13 cellular contexts compared by ENCODE assay signal in genomic region chr5:154199263-154199662, GRCh38. TPM values are rescaled to one million over a fixed set of nuclear protein-coding genes. Genes with fewer than 3 reads are reported as not detected.
DNase-seq lines count a peak whose midpoint lies in the region; ATAC-seq and TF ChIP-seq lines count a peak whose summit lies in the region.
"Had no signal": no experiment of that assay in that cellular context is flagged by ENCODE, and none has a peak within 500 bp of the region (broad histone marks: within the 10 kb centered on the region; RNA-seq: fewer than 3 reads in every experiment).

No MANE protein-coding gene starts in this region.

- no peak for ATAC-seq in naive thymus-derived CD4-positive, alpha-beta T cell
- ATAC-seq in GM19455 (IDR thresholded peaks at IDR 0.05; ENCODE audit: unreplicated experiment), result no peak
- ATAC-seq in GM21526 (IDR thresholded peaks at IDR 0.05; ENCODE audit: low FRiP score, unreplicated experiment), result no peak
- ATAC-seq: left lobe of liver had no signal

- DNase-seq in CD4-positive, alpha-beta memory T cell, result no peak
- no peak for DNase-seq in naive thymus-derived CD4-positive, alpha-beta T cell
- DNase-seq in uterus, result no peak
- DNase-seq: aorta, NCI-H187, SW 1271 had no signal

- peaks cover 69% of the 10 kb centered on the region for H3K4me1 ChIP-seq in CD4-positive, alpha-beta memory T cell (ENCODE audit: insufficient read depth, low read length)
- H3K4me1 ChIP-seq in HEK293 (ENCODE audit: control insufficient read depth, insufficient read depth, low read length) (peaks cover 3% of the 10 kb centered on the region; the same call in 1 of the 2 replicates), uterus (no peaks in the 10 kb centered on the region)
- H3K4me1 ChIP-seq in naive thymus-derived CD4-positive, alpha-beta T cell (ENCODE audit: control insufficient read depth in 2 of 2, insufficient read depth in 2 of 2, low read length in 2 of 2), result peaks cover 32 to 43% of the 10 kb centered on the region in 2 donors

- no peaks in the 10 kb centered on the region for H3K36me3 ChIP-seq in CD4-positive, alpha-beta memory T cell (ENCODE audit: insufficient read depth, low read length)
- H3K36me3 ChIP-seq in HEK293 (ENCODE audit: control insufficient read depth in 2 of 2, insufficient read depth in 1 of 2, low read length in 2 of 2) (peaks cover 0 to 13% of the 10 kb centered on the region in 2 experiments; a peak in 1 of 3 replicates), uterus (no peaks in the 10 kb centered on the region)
- H3K36me3 ChIP-seq in naive thymus-derived CD4-positive, alpha-beta T cell (ENCODE audit: control insufficient read depth in 2 of 3, insufficient read depth in 3 of 3, low read length in 3 of 3), result no peaks in the 10 kb centered on the region
- H3K36me3 ChIP-seq: ovary had no signal

- no peaks in the 10 kb centered on the region for H3K9me3 Mint-ChIP-seq in CD4-positive, alpha-beta memory T cell
- H3K9me3 Mint-ChIP-seq in activated naive CD8-positive, alpha-beta T cell (ENCODE audit: low read depth), result no peaks in the 10 kb centered on the region
- H3K9me3 Mint-ChIP-seq in naive thymus-derived CD4-positive, alpha-beta T cell, result no peaks in the 10 kb centered on the region
- H3K9me3 Mint-ChIP-seq: endodermal cell had no signal

- H3K27me3 ChIP-seq in CD4-positive, alpha-beta memory T cell (ENCODE audit: insufficient read depth, low read length), result no peaks in the 10 kb centered on the region
- no peaks in the 10 kb centered on the region for H3K27me3 ChIP-seq in naive thymus-derived CD4-positive, alpha-beta T cell (ENCODE audit: control insufficient read depth in 2 of 2, insufficient read depth in 2 of 2, low read length in 2 of 2)
- H3K27me3 ChIP-seq in uterus, result no peaks in the 10 kb centered on the region
- H3K27me3 ChIP-seq: ovary had no signal

- H3K4me3 Mint-ChIP-seq in CD4-positive, alpha-beta memory T cell, result peak overlapping the region in 3 of 8 donors; percentile 11 to 49 (median 33)
- peak overlapping the region; percentile 14 for H3K4me3 Mint-ChIP-seq in activated naive CD8-positive, alpha-beta T cell
- peak overlapping the region in 1 of 10 donors; percentile 84 for H3K4me3 Mint-ChIP-seq in naive thymus-derived CD4-positive, alpha-beta T cell
- H3K4me3 Mint-ChIP-seq: endodermal cell had no signal

- CTCF ChIA-PET in CD4-positive, alpha-beta memory T cell (lab: Charles Lee; ENCODE audit: partially characterized antibody), result interaction anchor here (0.8 to 6.7 kb wide), 3 partner anchors 9 to 270 kb away, joined by 3 to 46 read pairs (median 29); partner anchors contain the start of gene GALNT10
- CTCF ChIA-PET in HEK293 (lab: Yijun Ruan, JAX), result interaction anchor here (0.6 to 2.4 kb wide), 3 partner anchors 14 to 58 kb away, joined by 3 to 7 read pairs (median 3); no protein-coding TSS in a partner anchor
- CTCF ChIA-PET in naive thymus-derived CD4-positive, alpha-beta T cell (lab: Charles Lee), result interaction anchor here (0.6 to 1.0 kb wide), 2 partner anchors 10 to 102 kb away, joined by 3 to 5 read pairs; no protein-coding TSS in a partner anchor

- H3K9me3 ChIP-seq in CD4-positive, alpha-beta memory T cell (ENCODE audit: control insufficient read depth in 1 of 2, low read length in 2 of 2), result no peaks in the 10 kb centered on the region
- H3K9me3 ChIP-seq in HEK293 (ENCODE audit: control insufficient read depth, insufficient read depth, low read depth, low read length) (no peaks in the 10 kb centered on the region), uterus (no peaks in the 10 kb centered on the region)
- H3K9me3 ChIP-seq in naive thymus-derived CD4-positive, alpha-beta T cell (ENCODE audit: control insufficient read depth in 2 of 3, low read length in 3 of 3), result no peaks in the 10 kb centered on the region
- H3K9me3 ChIP-seq: ovary had no signal

- no peaks in the 10 kb centered on the region for H3K27me3 Mint-ChIP-seq in CD4-positive, alpha-beta memory T cell
- no peaks in the 10 kb centered on the region for H3K27me3 Mint-ChIP-seq in activated naive CD8-positive, alpha-beta T cell
- no peaks in the 10 kb centered on the region for H3K27me3 Mint-ChIP-seq in naive thymus-derived CD4-positive, alpha-beta T cell

- H3K36me3 Mint-ChIP-seq in CD4-positive, alpha-beta memory T cell, result peaks cover 14 to 28% of the 10 kb centered on the region in 2 donors
- H3K36me3 Mint-ChIP-seq in activated naive CD8-positive, alpha-beta T cell, result peaks cover 13% of the 10 kb centered on the region
- peaks cover 0 to 33% (median 4%) of the 10 kb centered on the region in 5 donors for H3K36me3 Mint-ChIP-seq in naive thymus-derived CD4-positive, alpha-beta T cell

- TF ChIP-seq POLR2A in uterus (IDR thresholded peaks at IDR 0.05), result no peak

- peak overlapping the region; percentile 47 for H3K27ac ChIP-seq in CD4-positive, alpha-beta memory T cell (ENCODE audit: low read depth, low read length)
- no peak overlapping the region for H3K27ac ChIP-seq in HEK293 (ENCODE audit: extremely low read depth, low read depth, low read length)
- no peak overlapping the region for H3K27ac ChIP-seq in naive thymus-derived CD4-positive, alpha-beta T cell (ENCODE audit: low read depth, low read length)
- H3K27ac ChIP-seq in uterus, result no peak overlapping the region

- peaks cover 47 to 89% (median 75%) of the 10 kb centered on the region in 4 donors for H3K4me1 Mint-ChIP-seq in CD4-positive, alpha-beta memory T cell
- peaks cover 75% of the 10 kb centered on the region for H3K4me1 Mint-ChIP-seq in activated naive CD8-positive, alpha-beta T cell (ENCODE audit: low read depth)
- peaks cover 45 to 78% (median 53%) of the 10 kb centered on the region in 7 donors for H3K4me1 Mint-ChIP-seq in naive thymus-derived CD4-positive, alpha-beta T cell

- H3K27ac Mint-ChIP-seq in CD4-positive, alpha-beta memory T cell, result peak overlapping the region; percentile 80 to 95 (median 90)
- peak overlapping the region; percentile 80 for H3K27ac Mint-ChIP-seq in activated naive CD8-positive, alpha-beta T cell
- peak overlapping the region in 5 of 9 donors; percentile 64 to 97 (median 89) for H3K27ac Mint-ChIP-seq in naive thymus-derived CD4-positive, alpha-beta T cell

- no peak for TF ChIP-seq CTCF in HEK293 (tag by site-specific recombination; IDR thresholded peaks at IDR 0.05)
- TF ChIP-seq CTCF in uterus (IDR thresholded peaks at IDR 0.05), result no peak

- intact Hi-C loops in CD4-positive, alpha-beta memory T cell (cut with micrococcal nuclease), result no loop called here
- intact Hi-C loops in naive thymus-derived CD4-positive, alpha-beta T cell (cut with micrococcal nuclease), result loop anchor here (2.0 to 10.0 kb wide), 5 partner anchors 16 to 746 kb away; partner anchors contain the start of genes CNOT8 (in 1 of the 2), FAXDC2 (in 1 of the 2) and MRPL22 (in 1 of the 2)
- intact Hi-C loops in uterus (cut with DNase I; ENCODE audit: low total_unique reads), result no loop called here

- H3K4me3 ChIP-seq in CD4-positive, alpha-beta memory T cell (ENCODE audit: low read length in 2 of 2), result no peak overlapping the region
- no peak overlapping the region for H3K4me3 ChIP-seq in HEK293 (ENCODE audit: low read depth, low read length)
- H3K4me3 ChIP-seq in naive thymus-derived CD4-positive, alpha-beta T cell (ENCODE audit: low read length), result no peak overlapping the region
- no peak overlapping the region for H3K4me3 ChIP-seq in uterus
- H3K4me3 ChIP-seq: ovary had no signal

- POLR2A ChIA-PET in CD4-positive, alpha-beta memory T cell (lab: Charles Lee; ENCODE audit: partially characterized antibody), result interaction anchor here (1.0 to 10.9 kb wide), 5 partner anchors 9 to 22 kb away, joined by 3 to 105 read pairs (median 7); partner anchors contain the start of gene GALNT10
- POLR2A ChIA-PET in HEK293 (lab: Yijun Ruan, JAX), result interaction anchor here (1.5 kb wide), 1 partner anchor 9 kb away, joined by 5 read pairs; the partner anchor contains the start of gene GALNT10
- POLR2A ChIA-PET in naive thymus-derived CD4-positive, alpha-beta T cell (lab: Charles Lee), result interaction anchor here (4.1 kb wide), 1 partner anchor 10 kb away, joined by 16 read pairs; the partner anchor contains the start of gene GALNT10

TF ChIP-seq in HEK293, 187 proteins besides CTCF, POLR2A, EP300 and RAD21 (continues in another document):
- TF ChIP-seq ZNF394 (tag by site-specific recombination; IDR thresholded peaks at IDR 0.05; ENCODE audit: borderline replicate concordance) (no peak), ZNF366 (tag by site-specific recombination; conservative IDR thresholded peaks at IDR 0.05) (no peak), ZIC2 (tag by site-specific recombination; IDR thresholded peaks at IDR 0.05) (peak; percentile 93), ZNF433 (tag by site-specific recombination; IDR thresholded peaks at IDR 0.05; ENCODE audit: low read depth) (no peak), ZNF148 (tag by site-specific recombination; IDR thresholded peaks at IDR 0.05; ENCODE audit: borderline replicate concordance) (no peak), GLIS1 (tag by site-specific recombination; IDR thresholded peaks at IDR 0.05) (peak; percentile 34), ZNF114 (tag by site-specific recombination; IDR thresholded peaks at IDR 0.05) (no peak), MZF1 (tag by site-specific recombination; IDR thresholded peaks at IDR 0.05; ENCODE audit: borderline replicate concordance) (no peak), ZNF221 (tag by site-specific recombination; IDR thresholded peaks at IDR 0.05; ENCODE audit: borderline replicate concordance) (no peak)

RNA-seq across cellular contexts. Expression of gene GALNT10, which starts 8.7 kb away (rescaled TPM):
- total RNA-seq in CD4-positive, alpha-beta memory T cell, result 10 to 100 TPM; 32.8 to 35.7 TPM
- 10 to 100 TPM in 1 of 2 donors, 1 to 10 TPM in 1; 9.6 to 20.7 TPM for polyA plus RNA-seq in CD4-positive, alpha-beta memory T cell
- 10 to 100 TPM; 16.1 to 56.4 (median 27.1) TPM for total RNA-seq in naive thymus-derived CD4-positive, alpha-beta T cell
- 1 to 10 TPM; 6.2 to 8.7 TPM for polyA plus RNA-seq in naive thymus-derived CD4-positive, alpha-beta T cell
- total RNA-seq in uterus, result 10 to 100 TPM in 2 of 4 donors, 1 to 10 TPM in 2; 5.6 to 22.9 (median 14.4) TPM

Comparison
In these comparisons a context has a peak if more than half of its experiments do, and no peak if none do; other contexts are left out.
1. intact Hi-C loops: an anchor here in naive thymus-derived CD4-positive, alpha-beta T cell (2.0 to 10.0 kb wide); none called in CD4-positive, alpha-beta memory T cell and uterus.